1 cellular context compared by ENCODE assay signal in the genomic region with DNA sequence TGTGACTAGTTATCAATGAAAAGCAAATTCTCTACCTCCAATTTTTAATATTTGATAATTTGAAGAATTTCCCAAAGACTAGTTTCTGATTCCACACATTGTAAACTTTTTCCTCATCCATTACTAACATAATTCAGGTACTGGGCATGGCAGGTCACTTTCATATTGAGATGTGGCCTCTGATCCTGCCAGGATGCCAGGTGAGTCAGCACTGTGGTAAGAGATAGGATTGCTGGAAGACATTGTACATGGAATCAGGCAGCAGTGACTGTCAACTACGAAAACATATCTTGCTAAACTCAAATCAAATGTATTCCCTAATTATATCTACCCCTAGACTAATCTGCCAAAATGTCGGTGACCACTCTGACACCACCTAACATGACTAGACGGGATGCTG.
TF ChIP-seq lines count a peak whose summit lies in the region.

No MANE protein-coding gene starts in this region.

TF ChIP-seq in GM23338, 12 proteins besides CTCF, POLR2A, EP300 and RAD21 (continued from another document):
- TF ChIP-seq, protein P1, sequence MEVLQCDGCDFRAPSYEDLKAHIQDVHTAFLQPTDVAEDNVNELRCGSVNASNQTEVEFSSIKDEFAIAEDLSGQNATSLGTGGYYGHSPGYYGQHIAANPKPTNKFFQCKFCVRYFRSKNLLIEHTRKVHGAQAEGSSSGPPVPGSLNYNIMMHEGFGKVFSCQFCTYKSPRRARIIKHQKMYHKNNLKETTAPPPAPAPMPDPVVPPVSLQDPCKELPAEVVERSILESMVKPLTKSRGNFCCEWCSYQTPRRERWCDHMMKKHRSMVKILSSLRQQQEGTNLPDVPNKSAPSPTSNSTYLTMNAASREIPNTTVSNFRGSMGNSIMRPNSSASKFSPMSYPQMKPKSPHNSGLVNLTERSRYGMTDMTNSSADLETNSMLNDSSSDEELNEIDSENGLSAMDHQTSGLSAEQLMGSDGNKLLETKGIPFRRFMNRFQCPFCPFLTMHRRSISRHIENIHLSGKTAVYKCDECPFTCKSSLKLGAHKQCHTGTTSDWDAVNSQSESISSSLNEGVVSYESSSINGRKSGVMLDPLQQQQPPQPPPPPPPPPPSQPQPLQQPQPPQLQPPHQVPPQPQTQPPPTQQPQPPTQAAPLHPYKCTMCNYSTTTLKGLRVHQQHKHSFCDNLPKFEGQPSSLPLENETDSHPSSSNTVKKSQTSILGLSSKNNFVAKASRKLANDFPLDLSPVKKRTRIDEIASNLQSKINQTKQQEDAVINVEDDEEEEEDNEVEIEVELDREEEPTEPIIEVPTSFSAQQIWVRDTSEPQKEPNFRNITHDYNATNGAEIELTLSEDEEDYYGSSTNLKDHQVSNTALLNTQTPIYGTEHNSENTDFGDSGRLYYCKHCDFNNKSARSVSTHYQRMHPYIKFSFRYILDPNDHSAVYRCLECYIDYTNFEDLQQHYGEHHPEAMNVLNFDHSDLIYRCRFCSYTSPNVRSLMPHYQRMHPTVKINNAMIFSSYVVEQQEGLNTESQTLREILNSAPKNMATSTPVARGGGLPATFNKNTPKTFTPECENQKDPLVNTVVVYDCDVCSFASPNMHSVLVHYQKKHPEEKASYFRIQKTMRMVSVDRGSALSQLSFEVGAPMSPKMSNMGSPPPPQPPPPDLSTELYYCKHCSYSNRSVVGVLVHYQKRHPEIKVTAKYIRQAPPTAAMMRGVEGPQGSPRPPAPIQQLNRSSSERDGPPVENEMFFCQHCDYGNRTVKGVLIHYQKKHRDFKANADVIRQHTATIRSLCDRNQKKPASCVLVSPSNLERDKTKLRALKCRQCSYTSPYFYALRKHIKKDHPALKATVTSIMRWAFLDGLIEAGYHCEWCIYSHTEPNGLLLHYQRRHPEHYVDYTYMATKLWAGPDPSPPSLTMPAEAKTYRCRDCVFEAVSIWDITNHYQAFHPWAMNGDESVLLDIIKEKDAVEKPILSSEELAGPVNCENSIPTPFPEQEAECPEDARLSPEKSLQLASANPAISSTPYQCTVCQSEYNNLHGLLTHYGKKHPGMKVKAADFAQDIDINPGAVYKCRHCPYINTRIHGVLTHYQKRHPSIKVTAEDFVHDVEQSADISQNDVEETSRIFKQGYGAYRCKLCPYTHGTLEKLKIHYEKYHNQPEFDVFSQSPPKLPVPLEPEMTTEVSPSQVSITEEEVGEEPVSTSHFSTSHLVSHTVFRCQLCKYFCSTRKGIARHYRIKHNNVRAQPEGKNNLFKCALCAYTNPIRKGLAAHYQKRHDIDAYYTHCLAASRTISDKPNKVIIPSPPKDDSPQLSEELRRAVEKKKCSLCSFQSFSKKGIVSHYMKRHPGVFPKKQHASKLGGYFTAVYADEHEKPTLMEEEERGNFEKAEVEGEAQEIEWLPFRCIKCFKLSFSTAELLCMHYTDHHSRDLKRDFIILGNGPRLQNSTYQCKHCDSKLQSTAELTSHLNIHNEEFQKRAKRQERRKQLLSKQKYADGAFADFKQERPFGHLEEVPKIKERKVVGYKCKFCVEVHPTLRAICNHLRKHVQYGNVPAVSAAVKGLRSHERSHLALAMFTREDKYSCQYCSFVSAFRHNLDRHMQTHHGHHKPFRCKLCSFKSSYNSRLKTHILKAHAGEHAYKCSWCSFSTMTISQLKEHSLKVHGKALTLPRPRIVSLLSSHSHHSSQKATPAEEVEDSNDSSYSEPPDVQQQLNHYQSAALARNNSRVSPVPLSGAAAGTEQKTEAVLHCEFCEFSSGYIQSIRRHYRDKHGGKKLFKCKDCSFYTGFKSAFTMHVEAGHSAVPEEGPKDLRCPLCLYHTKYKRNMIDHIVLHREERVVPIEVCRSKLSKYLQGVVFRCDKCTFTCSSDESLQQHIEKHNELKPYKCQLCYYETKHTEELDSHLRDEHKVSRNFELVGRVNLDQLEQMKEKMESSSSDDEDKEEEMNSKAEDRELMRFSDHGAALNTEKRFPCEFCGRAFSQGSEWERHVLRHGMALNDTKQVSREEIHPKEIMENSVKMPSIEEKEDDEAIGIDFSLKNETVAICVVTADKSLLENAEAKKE (CRISPR knock-in tag; IDR thresholded peaks at IDR 0.05) = no peak
